ENCODE assay signal across 1 cellular context in the genomic region with DNA sequence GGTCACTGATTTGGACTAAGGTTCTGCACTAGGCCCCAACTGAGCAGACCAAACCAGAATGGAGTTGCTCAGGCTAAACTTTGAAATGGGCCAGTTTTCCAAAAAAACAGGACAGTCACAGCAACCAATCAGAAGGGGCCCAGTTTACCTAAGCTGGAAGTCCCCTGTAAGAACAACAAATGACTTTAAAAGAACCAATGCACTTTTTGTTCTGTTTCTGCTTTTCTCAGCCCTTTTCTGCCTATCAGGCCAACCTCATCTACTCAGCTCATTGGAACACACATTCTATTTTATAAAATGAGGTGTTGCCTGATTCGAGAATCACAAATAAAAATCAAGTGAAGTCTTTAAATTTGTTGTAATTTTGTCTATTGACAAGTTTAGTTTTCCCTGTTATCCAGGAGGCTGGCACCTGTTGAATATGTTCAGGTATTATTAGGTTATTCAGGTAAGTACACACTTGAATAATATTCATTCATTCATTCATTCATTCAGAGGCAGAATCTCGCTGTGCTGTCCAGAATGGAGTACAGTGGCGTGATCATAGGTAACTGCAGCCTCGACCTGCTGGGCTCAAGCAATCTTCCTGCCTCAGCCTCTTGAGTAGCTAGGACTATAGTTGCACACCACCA.
TF ChIP-seq lines count a peak whose summit lies in the region.

No MANE protein-coding gene starts in this region.

TF ChIP-seq in K562, 482 proteins besides CTCF, POLR2A, EP300 and RAD21 (continued from another document):
- peak; percentile 59; the same call in 1 of the 2 replicates for TF ChIP-seq ZNF24 (IDR thresholded peaks at IDR 0.05)
